In genomic region chr12:80708535-80709328, GRCh38 we compare ENCODE assay signal across 12 cellular contexts. TPM values are rescaled to one million over a fixed set of nuclear protein-coding genes. Genes with fewer than 3 reads are reported as not detected.
A peak's percentile ranks its signal among the peaks of the same experiment; 100 is the strongest.
DNase-seq lines count a peak whose midpoint lies in the region; ATAC-seq and TF ChIP-seq lines count a peak whose summit lies in the region.
"Had no signal": no experiment of that assay in that cellular context is flagged by ENCODE, and none has a peak within 500 bp of the region (broad histone marks: within the 10 kb centered on the region; RNA-seq: fewer than 3 reads in every experiment).

No MANE protein-coding gene starts in this region.

- dilution Hi-C loops in IMR-90 (cut with HindIII; ENCODE audit: low sequenced_read_pairs, unreplicated experiment): no loop called here

- H3K9ac ChIP-seq in IMR-90 (ENCODE audit: low read depth, low read length): no peak overlapping the region

- no peak overlapping the region for H4K91ac ChIP-seq in IMR-90 (ENCODE audit: insufficient read depth, low read depth, low read length)

- TF ChIP-seq POLR2A in IMR-90 (IDR thresholded peaks at IDR 0.05; ENCODE audit: low read depth, low read length): no peak

- no peak overlapping the region for H2BK20ac ChIP-seq in IMR-90 (ENCODE audit: low read depth, low read length)

- no peak overlapping the region for H3K23ac ChIP-seq in IMR-90 (ENCODE audit: low read depth, low read length)

- no TSS peak for BruUV-seq in IMR-90 (replicated peaks; lab: Mats Ljungman, UMichigan)

- no peak overlapping the region for H3K14ac ChIP-seq in IMR-90 (replicated peaks; ENCODE audit: low read depth, low read length)

- H2BK120ac ChIP-seq in IMR-90 (ENCODE audit: low read depth, low read length): no peak overlapping the region

- H3K56ac ChIP-seq in IMR-90 (ENCODE audit: extremely low read depth, insufficient read depth, low read length): no peak overlapping the region

- 52% methylated on average over 7 of the region's 43 CpGs; no CpG with 5 or more reads in 1 of the 2 experiments for WGBS in IMR-90 (ENCODE audit: extremely low coverage in 2 of 2, insufficient read length in 1 of 2), 2 experiments

- H3K4me1 ChIP-seq in ACC112 (ENCODE audit: control insufficient read depth, insufficient read depth, low read length, unreplicated experiment): no peaks in the 10 kb centered on the region
- no peaks in the 10 kb centered on the region for H3K4me1 ChIP-seq in IMR-90 (ENCODE audit: control insufficient read depth, insufficient read depth, low read length)

- no peak overlapping the region for H2BK15ac ChIP-seq in IMR-90 (ENCODE audit: low read depth, low read length)

- H3K4me3 ChIP-seq in ACC112 (ENCODE audit: low read depth, low read length) (peak overlapping the region; percentile 63), IMR-90 (ENCODE audit: insufficient read depth, low read depth, low read length) (no peak overlapping the region), fibroblast of mammary gland (ENCODE audit: control insufficient read depth, low read depth, low read length) (no peak overlapping the region)
- H3K4me3 ChIP-seq: skin epidermis had no signal

- DNase-seq in IMR-90: no peak
- DNase-seq in fibroblast of mammary gland (ENCODE audit: low read depth): peak; percentile 7
- peak; percentile 78 for DNase-seq in myocyte (ENCODE audit: low read depth)
- no peak for DNase-seq in activated naive CD4-positive, alpha-beta T cell (lab: John Stamatoyannopoulos, UW)
- DNase-seq in iPS-NIHi7 (ENCODE audit: extremely low spot score): no peak
- no peak for DNase-seq in activated naive CD4-positive, alpha-beta T cell treated with Interleukin-2 at 50 U/mL for 16 hours
- DNase-seq: activated CD4-positive, alpha-beta T cell treated with anti-CD3 and anti-CD28 coated beads, Interleukin-2, amount 50 U/mL, for 1 hour; activated naive CD4-positive, alpha-beta T cell treated with anti-CD3 and anti-CD28 coated beads for 36 hours; NCI-H1048 had no signal

- H3K27ac ChIP-seq in ACC112 (ENCODE audit: low read depth, low read length): no peak overlapping the region
- no peak overlapping the region for H3K27ac ChIP-seq in IMR-90 (ENCODE audit: insufficient read depth, low read length)

- H3K18ac ChIP-seq in IMR-90 (ENCODE audit: low read depth, low read length): no peak overlapping the region

- no peak overlapping the region for H3K4ac ChIP-seq in IMR-90 (ENCODE audit: low read depth, low read length)

- ATAC-seq in IMR-90 (ENCODE audit: low read depth) (no peak), HG03196 (IDR thresholded peaks at IDR 0.05; ENCODE audit: unreplicated experiment) (no peak)

- H3K27me3 ChIP-seq in ACC112 (ENCODE audit: insufficient read depth, low read length): no peaks in the 10 kb centered on the region
- no peaks in the 10 kb centered on the region for H3K27me3 ChIP-seq in IMR-90 (ENCODE audit: control insufficient read depth, insufficient read depth, low read length)

- H3K9me1 ChIP-seq in IMR-90 (ENCODE audit: insufficient read depth, low read length): no peaks in the 10 kb centered on the region

- TF ChIP-seq RAD21 in IMR-90 (IDR thresholded peaks at IDR 0.05; ENCODE audit: low read length): no peak

- no peaks in the 10 kb centered on the region for H3K79me2 ChIP-seq in ACC112 (ENCODE audit: control insufficient read depth, insufficient read depth, low read length, unreplicated experiment)

- in situ Hi-C loops in IMR-90 (cut with MboI; ENCODE audit: low sequenced_read_pairs): no loop called here

- H3K9me3 ChIP-seq in IMR-90 (ENCODE audit: control insufficient read depth, insufficient read depth, low read length): no peaks in the 10 kb centered on the region

- H3K4me2 ChIP-seq in IMR-90 (ENCODE audit: low read depth, low read length): no peak overlapping the region; the same call in 1 of the 2 replicates

- peak overlapping the region in 1 of 2 experiments; percentile 27; a peak in 2 of 4 replicates for H4K8ac ChIP-seq in IMR-90 (ENCODE audit: low read depth in 2 of 2, low read length in 2 of 2)

- H2AK5ac ChIP-seq in IMR-90 (ENCODE audit: low read depth, low read length): no peak overlapping the region

- H3K79me1 ChIP-seq in IMR-90 (ENCODE audit: low read depth in 1 of 2, low read length in 2 of 2): no peaks in the 10 kb centered on the region

- CTCF ChIA-PET in IMR-90 (lab: Yijun Ruan, JAX): no interaction called here

- H2BK5ac ChIP-seq in IMR-90 (ENCODE audit: low read depth, low read length, poor library complexity, severe bottlenecking): no peak overlapping the region

- peak overlapping the region; percentile 88 for H2AFZ ChIP-seq in ACC112 (ENCODE audit: low read length, unreplicated experiment)
- peak overlapping the region; percentile 84 for H2AFZ ChIP-seq in IMR-90 (replicated peaks; ENCODE audit: low read length, poor library complexity)

- H4K20me1 ChIP-seq in IMR-90 (ENCODE audit: insufficient read depth, low read length): no peaks in the 10 kb centered on the region

- H3K36me3 ChIP-seq in ACC112 (ENCODE audit: insufficient read depth, low read length): no peaks in the 10 kb centered on the region
- H3K36me3 ChIP-seq in IMR-90 (ENCODE audit: control insufficient read depth, insufficient read depth, low read length): no peaks in the 10 kb centered on the region

- no peak overlapping the region for H4K5ac ChIP-seq in IMR-90 (ENCODE audit: low read depth, low read length)

- TF ChIP-seq CTCF in IMR-90 (conservative IDR thresholded peaks at IDR 0.05; ENCODE audit: low read depth, low read length) (no peak), fibroblast of mammary gland (conservative IDR thresholded peaks at IDR 0.05; ENCODE audit: control insufficient read depth, insufficient read depth, low read depth, low read length) (no peak)

- H2AK9ac ChIP-seq in IMR-90 (replicated peaks; ENCODE audit: low read depth, low read length, poor library complexity): no peak overlapping the region

- intact Hi-C loops in IMR-90 (cut with micrococcal nuclease): no loop called here

- POLR2A ChIA-PET in IMR-90 (lab: Charles Lee; ENCODE audit: unreplicated experiment): no interaction called here

TF ChIP-seq in IMR-90, 13 proteins besides CTCF, POLR2A, EP300 and RAD21:
- TF ChIP-seq CEBPB (IDR thresholded peaks at IDR 0.05; ENCODE audit: low read depth, low read length) (peak; percentile 86), MXI1 (IDR thresholded peaks at IDR 0.05; ENCODE audit: borderline replicate concordance, low read depth, low read length) (no peak)

RNA-seq across cellular contexts. Expression of gene MYF6, which starts 1.3 kb away (rescaled TPM):
- not detected in 2 replicates for total RNA-seq in IMR-90 (2012; rRNA removed)
- not detected in 2 replicates for polyA plus RNA-seq in IMR-90 (2012; rRNA removed)
- polyA plus RNA-seq in IMR-90 (2012; cell fraction: cytosol; rRNA removed): not detected in 2 replicates
- polyA plus RNA-seq in IMR-90 (2012; cell fraction: nucleus; rRNA removed; ENCODE audit: low replicate concordance): 0.07 TPM in 1 of 2 replicates, not detected in the other
- total RNA-seq in myocyte: 28.1 and 119 TPM in 2 replicates
- 6.1 TPM for polyA plus RNA-seq in myocyte (2012)
- total RNA-seq: activated naive CD4-positive, alpha-beta T cell treated with anti-CD3 and anti-CD28 coated beads for 36 hours had no signal

RNA-seq across cellular contexts. Expression of gene MYF5, which starts 8.0 kb away (rescaled TPM):
- total RNA-seq in IMR-90 (2012; rRNA removed) (not detected in 2 replicates), myocyte (87.5 and 101 TPM in 2 replicates)
- not detected in 2 replicates for polyA plus RNA-seq in IMR-90 (2012; rRNA removed)
- not detected in 2 replicates for polyA plus RNA-seq in IMR-90 (2012; cell fraction: cytosol; rRNA removed)
- not detected in 2 replicates for polyA plus RNA-seq in IMR-90 (2012; cell fraction: nucleus; rRNA removed; ENCODE audit: low replicate concordance)
- polyA plus RNA-seq in myocyte (2012): 10.6 TPM
- total RNA-seq: activated naive CD4-positive, alpha-beta T cell treated with anti-CD3 and anti-CD28 coated beads for 36 hours had no signal

Comparison
In these comparisons a context has a peak if more than half of its experiments do, and no peak if none do; other contexts are left out.
1. DNase-seq: peak in fibroblast of mammary gland (single experiment) and myocyte (single experiment); none in IMR-90 (single experiment), activated naive CD4-positive, alpha-beta T cell (0 of 4), iPS-NIHi7 (single experiment) and activated naive CD4-positive, alpha-beta T cell treated with Interleukin-2 at 50 U/mL for 16 hours (single experiment).
2. RNA of gene MYF6, which starts 1.3 kb away (total RNA-seq): 28.1 to 119 TPM in myocyte; not detected in IMR-90; every median in the first group is over 10 times any median in the second.
3. RNA of gene MYF5, which starts 8.0 kb away (total RNA-seq): 87.5 to 101 TPM in myocyte; not detected in IMR-90; every median in the first group is over 10 times any median in the second.